Comparison of ENCODE assay signal across 10 cellular contexts in the genomic region with DNA sequence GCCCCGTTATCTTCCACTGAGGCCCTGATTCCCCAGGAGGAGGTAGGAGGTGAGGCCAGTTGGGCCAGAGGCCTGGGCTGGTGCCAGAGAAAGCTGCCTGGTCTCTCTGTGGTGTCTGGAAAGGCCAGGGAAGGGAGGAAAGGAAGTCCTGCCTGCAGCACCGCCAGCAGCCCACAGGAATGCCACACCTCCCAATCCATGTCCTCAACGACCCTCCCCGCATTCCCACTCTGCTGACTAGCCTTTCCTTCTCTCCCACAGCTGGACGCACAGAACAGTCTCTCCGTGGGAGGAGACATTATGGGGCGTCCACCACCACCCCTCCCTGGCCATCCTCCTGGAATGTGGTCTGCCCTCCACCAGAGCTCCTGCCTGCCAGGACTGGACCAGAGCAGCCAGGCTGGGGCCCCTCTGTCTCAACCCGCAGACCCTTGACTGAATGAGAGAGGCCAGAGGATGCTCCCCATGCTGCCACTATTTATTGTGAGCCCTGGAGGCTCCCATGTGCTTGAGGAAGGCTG. TPM values are rescaled to one million over a fixed set of nuclear protein-coding genes. Genes with fewer than 3 reads are reported as not detected.
DNase-seq lines count a peak whose midpoint lies in the region; ATAC-seq and TF ChIP-seq lines count a peak whose summit lies in the region.
"Had no signal": no experiment of that assay in that cellular context is flagged by ENCODE, and none has a peak within 500 bp of the region (broad histone marks: within the 10 kb centered on the region; RNA-seq: fewer than 3 reads in every experiment).

No MANE protein-coding gene starts in this region.

- BruUV-seq in PC-9 (replicated peaks; lab: Mats Ljungman, UMichigan), result no TSS peak

- DNase-seq in PC-9 (peak in 1 of 2 experiments; percentile 48), mesendoderm (no peak), testis (peak; percentile 78), GF-D8 (lab: John Stamatoyannopoulos, UW) (no peak), natural killer cell (no peak), T-helper 9 cell (no peak)
- DNase-seq: activated CD8-positive, alpha-beta memory T cell treated with anti-CD3 and anti-CD28 coated beads, Interleukin-2, amount 10 ng/mL, durations not matched to agents 7 days and 5 days had no signal

- H3K27ac ChIP-seq in PC-9 (peak overlapping the region; percentile 80), esophagus (ENCODE audit: low read depth in 2 of 2, low read length in 1 of 2) (peak overlapping the region; percentile 50 to 87), mesendoderm (ENCODE audit: low read depth, low read length) (no peak overlapping the region), testis (peak overlapping the region; percentile 65 to 86)

- no peak overlapping the region for H2BK5ac ChIP-seq in mesendoderm (ENCODE audit: low read length)

- no peaks in the 10 kb centered on the region for H3K9me3 Mint-ChIP-seq in natural killer cell
- H3K9me3 Mint-ChIP-seq: IgD-negative memory B cell had no signal

- no peak overlapping the region for H3K23ac ChIP-seq in mesendoderm (ENCODE audit: low read length)

- H4K5ac ChIP-seq in mesendoderm (ENCODE audit: low read length), result no peak overlapping the region

- H3K79me1 ChIP-seq in mesendoderm (ENCODE audit: low read length), result no peaks in the 10 kb centered on the region

- no peaks in the 10 kb centered on the region for H4K20me1 ChIP-seq in PC-9 (ENCODE audit: insufficient read depth)

- peak overlapping the region; percentile 7 for H3K56ac ChIP-seq in mesendoderm (ENCODE audit: low read length)

- H2BK15ac ChIP-seq in mesendoderm (replicated peaks; ENCODE audit: low read depth), result no peak overlapping the region

- H3K36me3 ChIP-seq in PC-9 (ENCODE audit: low read depth) (peaks cover 49% of the 10 kb centered on the region), esophagus (ENCODE audit: control insufficient read depth in 2 of 2, insufficient read depth in 2 of 2, low read length in 1 of 2) (peaks cover 6 to 40% of the 10 kb centered on the region in 2 donors), mesendoderm (ENCODE audit: control insufficient read depth, insufficient read depth, low read length) (no peaks in the 10 kb centered on the region), testis (ENCODE audit: low read depth, missing control alignments) (no peaks in the 10 kb centered on the region)

- H3K27ac Mint-ChIP-seq in natural killer cell, result no peak overlapping the region
- H3K27ac Mint-ChIP-seq: activated CD8-positive, alpha-beta memory T cell treated with anti-CD3 and anti-CD28 coated beads, Interleukin-2, amount 10 ng/mL, durations not matched to agents 7 days and 5 days; IgD-negative memory B cell had no signal

- H3K27me3 ChIP-seq in PC-9 (ENCODE audit: insufficient read depth, low read depth), result no peaks in the 10 kb centered on the region
- no peaks in the 10 kb centered on the region for H3K27me3 ChIP-seq in esophagus (ENCODE audit: control insufficient read depth in 1 of 2, insufficient read depth in 2 of 2, low read length in 2 of 2)
- no peaks in the 10 kb centered on the region for H3K27me3 ChIP-seq in mesendoderm (ENCODE audit: insufficient read depth, low read length, poor library complexity)
- H3K27me3 ChIP-seq in testis, result no peaks in the 10 kb centered on the region

- H3K4me1 ChIP-seq in PC-9 (replicated peaks; ENCODE audit: insufficient read depth), result peaks cover 67% of the 10 kb centered on the region
- H3K4me1 ChIP-seq in esophagus (ENCODE audit: control insufficient read depth in 2 of 2, insufficient read depth in 2 of 2, low read length in 1 of 2), result peaks cover 31 to 54% of the 10 kb centered on the region in 2 donors
- H3K4me1 ChIP-seq in mesendoderm (ENCODE audit: control insufficient read depth, low read depth, low read length), result no peaks in the 10 kb centered on the region
- peaks cover 41% of the 10 kb centered on the region for H3K4me1 ChIP-seq in testis

- CTCF ChIA-PET in PC-9 (lab: Charles Lee), result no interaction called here

- no peak for ATAC-seq in HG03378 (IDR thresholded peaks at IDR 0.05; ENCODE audit: unreplicated experiment)
- ATAC-seq in natural killer cell, result no peak
- ATAC-seq: activated CD8-positive, alpha-beta memory T cell treated with anti-CD3 and anti-CD28 coated beads, Interleukin-2, amount 10 ng/mL, durations not matched to agents 7 days and 5 days had no signal

- peaks cover 0 to 14% of the 10 kb centered on the region in 2 donors for H3K27me3 Mint-ChIP-seq in natural killer cell (ENCODE audit: low read depth in 2 of 2)
- H3K27me3 Mint-ChIP-seq: activated CD8-positive, alpha-beta memory T cell treated with anti-CD3 and anti-CD28 coated beads, Interleukin-2, amount 10 ng/mL, durations not matched to agents 7 days and 5 days; IgD-negative memory B cell had no signal

- H3F3A ChIP-seq in PC-9 (ENCODE audit: insufficient read depth, low read depth), result peaks cover 65% of the 10 kb centered on the region

- intact Hi-C loops in PC-9 (cut with micrococcal nuclease; ENCODE audit: unreplicated experiment) (no loop called here), testis (cut with DNase I; ENCODE audit: low total_unique reads) (no loop called here), natural killer cell (cut with micrococcal nuclease) (no loop called here)

- TF ChIP-seq POLR2A in testis (IDR thresholded peaks at IDR 0.05), result no peak

- TF ChIP-seq CTCF in PC-9 (conservative IDR thresholded peaks at IDR 0.05) (no peak), testis (IDR thresholded peaks at IDR 0.05) (no peak), natural killer cell (IDR thresholded peaks at IDR 0.05) (no peak)

- H4K8ac ChIP-seq in mesendoderm (ENCODE audit: low read depth, low read length), result no peak overlapping the region

- no peaks in the 10 kb centered on the region for H3K9me3 ChIP-seq in PC-9 (ENCODE audit: insufficient read depth, low read depth)
- no peaks in the 10 kb centered on the region for H3K9me3 ChIP-seq in esophagus (ENCODE audit: control insufficient read depth in 2 of 2, insufficient read depth in 1 of 2, low read depth in 1 of 2, low read length in 1 of 2)
- no peaks in the 10 kb centered on the region for H3K9me3 ChIP-seq in testis

- H3K4me2 ChIP-seq in PC-9 (no peak overlapping the region), mesendoderm (ENCODE audit: low read length) (no peak overlapping the region)

- peaks cover 3 to 5% of the 10 kb centered on the region in 2 donors for H3K4me1 Mint-ChIP-seq in natural killer cell
- H3K4me1 Mint-ChIP-seq: IgD-negative memory B cell had no signal

- H3K79me2 ChIP-seq in PC-9 (ENCODE audit: low read depth) (no peaks in the 10 kb centered on the region), mesendoderm (ENCODE audit: control insufficient read depth, insufficient read depth, low read length) (no peaks in the 10 kb centered on the region)

- H3K9me2 ChIP-seq in PC-9 (ENCODE audit: insufficient read depth), result no peaks in the 10 kb centered on the region

- POLR2A ChIA-PET in PC-9 (lab: Charles Lee; ENCODE audit: unreplicated experiment), result no interaction called here

- no peak overlapping the region for H2BK120ac ChIP-seq in mesendoderm (ENCODE audit: low read depth, low read length)

- H3K4me3 Mint-ChIP-seq in natural killer cell, result no peak overlapping the region
- H3K4me3 Mint-ChIP-seq: activated CD8-positive, alpha-beta memory T cell treated with anti-CD3 and anti-CD28 coated beads, Interleukin-2, amount 10 ng/mL, durations not matched to agents 7 days and 5 days had no signal

- WGBS in esophagus, 2 donors, result 54 to 63% methylated on average over 8 of the region's 8 CpGs
- no CpG with 5 or more reads among the region's 8 CpGs for WGBS in mesendoderm (ENCODE audit: extremely low coverage, insufficient coverage, low lambda C conversion rate)
- WGBS in testis, 2 donors, result 30 to 32% methylated on average over 7 to 8 of the region's 8 CpGs

- H3K4ac ChIP-seq in mesendoderm (ENCODE audit: low read depth, low read length), result no peak overlapping the region

- no peaks in the 10 kb centered on the region for H3K36me3 Mint-ChIP-seq in natural killer cell

- no peak overlapping the region for H3K18ac ChIP-seq in mesendoderm (ENCODE audit: low read length)

- no peak overlapping the region for H2AFZ ChIP-seq in PC-9

- H3K9ac ChIP-seq in mesendoderm (ENCODE audit: low read length), result no peak overlapping the region

- H2AK5ac ChIP-seq in mesendoderm (ENCODE audit: low read length), result no peak overlapping the region

- H3K4me3 ChIP-seq in PC-9 (no peak overlapping the region), esophagus (ENCODE audit: low read depth in 1 of 2, low read length in 2 of 2) (no peak overlapping the region), mesendoderm (ENCODE audit: low read length) (no peak overlapping the region), testis (no peak overlapping the region)

RNA-seq across cellular contexts. Expression of a gene that starts 18.0 kb away (rescaled TPM):
- 29.8 and 35.2 TPM in 2 replicates for total RNA-seq in PC-9 (2021)
- polyA plus RNA-seq in esophagus, result 1 to 10 TPM; 5.6 to 5.7 TPM
- 2.3 TPM for polyA plus RNA-seq in mesendoderm (2013, experiment 1 of 2)
- 2.0 TPM for polyA plus RNA-seq in mesendoderm (2013, experiment 2 of 2)
- 10 to 100 TPM in 1 of 2 donors, 1 to 10 TPM in 1; 9.8 to 10.9 TPM for total RNA-seq in testis
- polyA plus RNA-seq in testis (ENCODE audit: insufficient read depth, low read depth, low replicate concordance), result 14.2 TPM
- total RNA-seq in natural killer cell, result 10 to 100 TPM in 1 of 3 donors, 1 to 10 TPM in 2; 2.1 to 57.9 (median 3.7) TPM

RNA-seq across cellular contexts. Expression of a gene that starts 55.9 kb away (rescaled TPM):
- total RNA-seq in PC-9 (2021) (143 and 147 TPM in 2 replicates), testis (10 to 100 TPM; 48.5 to 59.1 TPM), natural killer cell (10 to 100 TPM; 23.3 to 30.0 (median 29.1) TPM)
- polyA plus RNA-seq in esophagus (10 to 100 TPM; 22.6 to 34.7 TPM), testis (ENCODE audit: insufficient read depth, low read depth, low replicate concordance) (64.3 TPM)
- polyA plus RNA-seq in mesendoderm (2013, experiment 1 of 2), result 55.7 TPM
- 57.3 TPM for polyA plus RNA-seq in mesendoderm (2013, experiment 2 of 2)
